ENCODE assay signal across 11 cellular contexts in genomic region chr6:41200296-41200900, GRCh38. TPM values are rescaled to one million over a fixed set of nuclear protein-coding genes. Genes with fewer than 3 reads are reported as not detected.
A peak's percentile ranks its signal among the peaks of the same experiment; 100 is the strongest.
DNase-seq lines count a peak whose midpoint lies in the region; ATAC-seq and TF ChIP-seq lines count a peak whose summit lies in the region.
"Had no signal": no experiment of that assay in that cellular context is flagged by ENCODE, and none has a peak within 500 bp of the region (broad histone marks: within the 10 kb centered on the region; RNA-seq: fewer than 3 reads in every experiment).

No MANE protein-coding gene starts in this region.

- no peak for ATAC-seq in GM19452 (IDR thresholded peaks at IDR 0.05; ENCODE audit: unreplicated experiment)
- ATAC-seq: HCT116 had no signal

- TF ChIP-seq POLR2A in prostate gland (IDR thresholded peaks at IDR 0.05), result no peak

- H3K4me1 ChIP-seq in prostate gland (replicated peaks), result no peaks in the 10 kb centered on the region
- H3K4me1 ChIP-seq: tibial artery had no signal

- H3K4me3 ChIP-seq in GM08714 (ENCODE audit: low read length), result peak overlapping the region; percentile 21; the same call in 1 of the 2 replicates
- H3K4me3 ChIP-seq in skin epidermis, result no peak overlapping the region
- H3K4me3 ChIP-seq in prostate gland, result no peak overlapping the region
- H3K4me3 ChIP-seq: tibial artery had no signal

- H3K36me3 ChIP-seq in prostate gland, result no peaks in the 10 kb centered on the region
- H3K36me3 ChIP-seq: tibial artery had no signal

- H3K27me3 ChIP-seq in prostate gland (replicated peaks; ENCODE audit: insufficient read depth), result no peaks in the 10 kb centered on the region
- H3K27me3 ChIP-seq: tibial artery had no signal

- H3K27ac ChIP-seq in epithelial cell of prostate (peak overlapping the region; percentile 7), skin epidermis (peak overlapping the region in 17 of 21 experiments; percentile 9 to 92 (median 79)), prostate gland (no peak overlapping the region)
- H3K27ac ChIP-seq: tibial artery had no signal

- WGBS in prostate gland, result 80% methylated on average over 2 of the region's 2 CpGs

- peak; percentile 7 for DNase-seq in HT-29 (ENCODE audit: low spot score)
- peak; percentile 35 to 53 for DNase-seq in activated CD4-positive, alpha-beta T cell treated with anti-CD3 and anti-CD28 coated beads for 4 hours
- no peak for DNase-seq in epithelial cell of prostate (ENCODE audit: low read depth, low spot score)
- DNase-seq in NCI-H2081 (lab: John Stamatoyannopoulos, UW), result no peak
- no peak for DNase-seq in prostate gland (ENCODE audit: low spot score)

- TF ChIP-seq CTCF in prostate gland (IDR thresholded peaks at IDR 0.05), result no peak

- H3K9me3 ChIP-seq in prostate gland, result no peaks in the 10 kb centered on the region
- H3K9me3 ChIP-seq: tibial artery had no signal

- intact Hi-C loops in prostate gland (cut with DNase I), result no loop called here

RNA-seq across cellular contexts. Expression of gene TREML2, which starts 0.6 kb away (rescaled TPM):
- total RNA-seq in HT-29 (2014; rRNA removed; shearing (Covaris generic)), result 3.1 and 3.3 TPM in 2 replicates
- under 1 TPM in 1 of 2 donors, not detected in 1; 0.17 TPM for total RNA-seq in prostate gland
- total RNA-seq: epithelial cell of proximal tubule had no signal

RNA-seq across cellular contexts. Expression of gene TREML4, which starts 27.8 kb away (rescaled TPM):
- not detected in 2 replicates for total RNA-seq in HT-29 (2014; rRNA removed; shearing (Covaris generic))
- not detected for total RNA-seq in prostate gland
- total RNA-seq: epithelial cell of proximal tubule had no signal

RNA-seq across cellular contexts. Expression of gene TREM2, which starts 37.5 kb away (rescaled TPM):
- not detected in 2 replicates for total RNA-seq in HT-29 (2014; rRNA removed; shearing (Covaris generic))
- total RNA-seq in prostate gland, result 1 to 10 TPM; 6.8 to 8.1 TPM
- total RNA-seq: epithelial cell of proximal tubule had no signal

RNA-seq across cellular contexts. Expression of gene TREML1, which starts 46.3 kb away (rescaled TPM):
- not detected in 2 replicates for total RNA-seq in HT-29 (2014; rRNA removed; shearing (Covaris generic))
- not detected for total RNA-seq in prostate gland
- total RNA-seq: epithelial cell of proximal tubule had no signal

Comparison
In these comparisons a context has a peak if more than half of its experiments do, and no peak if none do; other contexts are left out.
1. DNase-seq: peak in HT-29 (single experiment) and activated CD4-positive, alpha-beta T cell treated with anti-CD3 and anti-CD28 coated beads for 4 hours (2 of 2); none in epithelial cell of prostate (single experiment), NCI-H2081 (0 of 2) and prostate gland (single experiment).
2. H3K27ac ChIP-seq: peak in epithelial cell of prostate (single experiment) and skin epidermis (17 of 21); none in prostate gland (0 of 2).